Comparison of ENCODE assay signal across 8 cellular contexts in genomic region chr1:156704930-156705320, GRCh38. TPM values are rescaled to one million over a fixed set of nuclear protein-coding genes. Genes with fewer than 3 reads are reported as not detected.
A peak's percentile ranks its signal among the peaks of the same experiment; 100 is the strongest.
DNase-seq lines count a peak whose midpoint lies in the region; ATAC-seq and TF ChIP-seq lines count a peak whose summit lies in the region.

No MANE protein-coding gene starts in this region.

- no peaks in the 10 kb centered on the region for H3K9me3 ChIP-seq in HCT116 (ENCODE audit: control insufficient read depth in 1 of 2, insufficient read depth in 1 of 2, low read depth in 1 of 2, low read length in 2 of 2)

- no peak for TF ChIP-seq RAD21 in HCT116 (IDR thresholded peaks at IDR 0.05; ENCODE audit: low read depth)

- ATAC-seq in HCT116 (peak; percentile 19), GM18502 (IDR thresholded peaks at IDR 0.05; ENCODE audit: poor library complexity, unreplicated experiment) (no peak)

- H3K9me2 ChIP-seq in HCT116 (ENCODE audit: insufficient read depth), result no peaks in the 10 kb centered on the region

- H3K9ac ChIP-seq in HCT116 (ENCODE audit: low read length), result peak overlapping the region; percentile 80

- peaks cover 27% of the 10 kb centered on the region for H3K79me2 ChIP-seq in HCT116 (ENCODE audit: insufficient read depth, low read length)

- TSS peak; percentile 68 for BruUV-seq in HCT116 (replicated peaks; lab: Mats Ljungman, UMichigan)

- no peak overlapping the region for H2AFZ ChIP-seq in HCT116 (ENCODE audit: low read depth, low read length, poor library complexity, severe bottlenecking)

- no peak for TF ChIP-seq POLR2A in HCT116 (IDR thresholded peaks at IDR 0.05; ENCODE audit: borderline replicate concordance, extremely low read depth, insufficient read depth, insufficient read length)

- H3K4me1 ChIP-seq in HCT116 (ENCODE audit: control insufficient read depth in 1 of 2, insufficient read depth in 2 of 2, low read length in 2 of 2), result peaks cover 60 to 75% of the 10 kb centered on the region in 2 experiments

- POLR2A ChIA-PET in HCT116 (lab: Charles Lee), result interaction anchor here (1.0 to 6.4 kb wide), 9 partner anchors 10 to 372 kb away, joined by 4 to 87 read pairs (median 11); partner anchors contain the start of genes ISG20L2, MEF2D, METTL25B and MRPL24

- DNase-seq in 8988T (peak; percentile 54), HCT116 (ENCODE audit: low read depth, low spot score) (no peak), activated T-cell treated with anti-CD3 and anti-CD28 coated beads for 48 hours (ENCODE audit: low read depth) (peak; percentile 44), glomerular visceral epithelial cell (ENCODE audit: extremely low spot score) (peak; percentile 82), posterior vena cava (ENCODE audit: low spot score) (peak; percentile 90), AML-193 (lab: John Stamatoyannopoulos, UW) (no peak), GM10266 (ENCODE audit: extremely low spot score) (no peak)

- no peak for TF ChIP-seq CTCF in HCT116 (IDR thresholded peaks at IDR 0.05 in 2 of 3, conservative IDR thresholded peaks at IDR 0.05 in 1 of 3; ENCODE audit: borderline replicate concordance in 1 of 3, insufficient read depth in 1 of 3, low read depth in 2 of 3, low read length in 2 of 3)
- TF ChIP-seq CTCF in GM10266 (IDR thresholded peaks at IDR 0.05; ENCODE audit: control insufficient read depth, insufficient read depth, low read depth, missing control alignments), result no peak

- intact Hi-C loops in HCT116 (cut with micrococcal nuclease) (loop anchor here (1.0 kb wide), 1 partner anchor 45 kb away; no protein-coding TSS in a partner anchor), posterior vena cava (cut with DNase I) (no loop called here)

- H3K4me2 ChIP-seq in HCT116 (ENCODE audit: low read length), result peak overlapping the region; percentile 85

- no peaks in the 10 kb centered on the region for H4K20me1 ChIP-seq in HCT116 (ENCODE audit: insufficient read depth)

- peaks cover 11% of the 10 kb centered on the region in 2 experiments; a peak in 3 of 4 replicates for H3K36me3 ChIP-seq in HCT116 (ENCODE audit: control insufficient read depth in 1 of 2, insufficient read depth in 2 of 2, low read length in 2 of 2)

- CTCF ChIA-PET in HCT116 (lab: Charles Lee), result interaction anchor here (1.3 to 14.7 kb wide), 7 partner anchors 8 to 223 kb away, joined by 3 to 310 read pairs (median 7); partner anchors contain the start of gene NES

- peak overlapping the region; percentile 62 to 63 for H3K4me3 ChIP-seq in HCT116 (replicated peaks in 1 of 2; ENCODE audit: low read depth in 1 of 2, low read length in 2 of 2)

- H3K27me3 ChIP-seq in HCT116 (ENCODE audit: insufficient read depth, low read length), result no peaks in the 10 kb centered on the region

- RAD21 ChIA-PET in HCT116 (lab: Charles Lee; ENCODE audit: low non-redundant PET in 1 of 2, low total read pairs in 2 of 2, uncharacterized antibody in 2 of 2, unreplicated experiment in 2 of 2), result interaction anchor here (1.6 to 3.5 kb wide), 4 partner anchors 12 to 16 kb away, joined by 4 to 45 read pairs (median 16); no protein-coding TSS in a partner anchor

- peak overlapping the region; percentile 89 for H3K27ac ChIP-seq in HCT116 (ENCODE audit: low read depth, low read length)

TF ChIP-seq in HCT116, 20 proteins besides CTCF, POLR2A, EP300 and RAD21:
- TF ChIP-seq TCF7L2 (IDR thresholded peaks at IDR 0.05; ENCODE audit: borderline replicate concordance, extremely low read depth, insufficient read depth, insufficient read length) (no peak), ZNF274 (IDR thresholded peaks at IDR 0.05; ENCODE audit: low read depth, low read length) (no peak), ELF1 (IDR thresholded peaks at IDR 0.05; ENCODE audit: borderline replicate concordance, low read depth) (no peak), SIN3A (IDR thresholded peaks at IDR 0.05; ENCODE audit: low read depth) (no peak), CEBPB (IDR thresholded peaks at IDR 0.05; ENCODE audit: low read depth) (no peak), SRF (IDR thresholded peaks at IDR 0.05; ENCODE audit: low read depth) (no peak), SP1 (IDR thresholded peaks at IDR 0.05; ENCODE audit: low read depth) (no peak), EGR1 (IDR thresholded peaks at IDR 0.05; ENCODE audit: low read depth) (no peak), FOSL1 (IDR thresholded peaks at IDR 0.05; ENCODE audit: low read depth) (no peak), EZH2phosphoT487 (IDR thresholded peaks at IDR 0.05; ENCODE audit: borderline replicate concordance) (no peak), EZH2 (IDR thresholded peaks at IDR 0.05) (no peak), ZFX (IDR thresholded peaks at IDR 0.05) (peak; percentile 52; the same call in 1 of the 2 replicates), YY1 (IDR thresholded peaks at IDR 0.05; ENCODE audit: extremely low read depth, insufficient replicate concordance, low read depth, low read length) (peak; percentile 27), CBX3 (IDR thresholded peaks at IDR 0.05; ENCODE audit: low read depth) (no peak), JUND (IDR thresholded peaks at IDR 0.05) (no peak), POLR2AphosphoS5 (IDR thresholded peaks at IDR 0.05; ENCODE audit: low read depth, low read length) (peak; percentile 72)
- TF ChIP-seq, protein P1, sequence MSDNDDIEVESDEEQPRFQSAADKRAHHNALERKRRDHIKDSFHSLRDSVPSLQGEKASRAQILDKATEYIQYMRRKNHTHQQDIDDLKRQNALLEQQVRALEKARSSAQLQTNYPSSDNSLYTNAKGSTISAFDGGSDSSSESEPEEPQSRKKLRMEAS (IDR thresholded peaks at IDR 0.05), result no peak
- TF ChIP-seq, protein P2, sequence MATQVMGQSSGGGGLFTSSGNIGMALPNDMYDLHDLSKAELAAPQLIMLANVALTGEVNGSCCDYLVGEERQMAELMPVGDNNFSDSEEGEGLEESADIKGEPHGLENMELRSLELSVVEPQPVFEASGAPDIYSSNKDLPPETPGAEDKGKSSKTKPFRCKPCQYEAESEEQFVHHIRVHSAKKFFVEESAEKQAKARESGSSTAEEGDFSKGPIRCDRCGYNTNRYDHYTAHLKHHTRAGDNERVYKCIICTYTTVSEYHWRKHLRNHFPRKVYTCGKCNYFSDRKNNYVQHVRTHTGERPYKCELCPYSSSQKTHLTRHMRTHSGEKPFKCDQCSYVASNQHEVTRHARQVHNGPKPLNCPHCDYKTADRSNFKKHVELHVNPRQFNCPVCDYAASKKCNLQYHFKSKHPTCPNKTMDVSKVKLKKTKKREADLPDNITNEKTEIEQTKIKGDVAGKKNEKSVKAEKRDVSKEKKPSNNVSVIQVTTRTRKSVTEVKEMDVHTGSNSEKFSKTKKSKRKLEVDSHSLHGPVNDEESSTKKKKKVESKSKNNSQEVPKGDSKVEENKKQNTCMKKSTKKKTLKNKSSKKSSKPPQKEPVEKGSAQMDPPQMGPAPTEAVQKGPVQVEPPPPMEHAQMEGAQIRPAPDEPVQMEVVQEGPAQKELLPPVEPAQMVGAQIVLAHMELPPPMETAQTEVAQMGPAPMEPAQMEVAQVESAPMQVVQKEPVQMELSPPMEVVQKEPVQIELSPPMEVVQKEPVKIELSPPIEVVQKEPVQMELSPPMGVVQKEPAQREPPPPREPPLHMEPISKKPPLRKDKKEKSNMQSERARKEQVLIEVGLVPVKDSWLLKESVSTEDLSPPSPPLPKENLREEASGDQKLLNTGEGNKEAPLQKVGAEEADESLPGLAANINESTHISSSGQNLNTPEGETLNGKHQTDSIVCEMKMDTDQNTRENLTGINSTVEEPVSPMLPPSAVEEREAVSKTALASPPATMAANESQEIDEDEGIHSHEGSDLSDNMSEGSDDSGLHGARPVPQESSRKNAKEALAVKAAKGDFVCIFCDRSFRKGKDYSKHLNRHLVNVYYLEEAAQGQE (IDR thresholded peaks at IDR 0.05; ENCODE audit: low read depth), result no peak
- TF ChIP-seq, protein P3, sequence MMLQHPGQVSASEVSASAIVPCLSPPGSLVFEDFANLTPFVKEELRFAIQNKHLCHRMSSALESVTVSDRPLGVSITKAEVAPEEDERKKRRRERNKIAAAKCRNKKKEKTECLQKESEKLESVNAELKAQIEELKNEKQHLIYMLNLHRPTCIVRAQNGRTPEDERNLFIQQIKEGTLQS (IDR thresholded peaks at IDR 0.05), result no peak
- TF ChIP-seq, protein P4, sequence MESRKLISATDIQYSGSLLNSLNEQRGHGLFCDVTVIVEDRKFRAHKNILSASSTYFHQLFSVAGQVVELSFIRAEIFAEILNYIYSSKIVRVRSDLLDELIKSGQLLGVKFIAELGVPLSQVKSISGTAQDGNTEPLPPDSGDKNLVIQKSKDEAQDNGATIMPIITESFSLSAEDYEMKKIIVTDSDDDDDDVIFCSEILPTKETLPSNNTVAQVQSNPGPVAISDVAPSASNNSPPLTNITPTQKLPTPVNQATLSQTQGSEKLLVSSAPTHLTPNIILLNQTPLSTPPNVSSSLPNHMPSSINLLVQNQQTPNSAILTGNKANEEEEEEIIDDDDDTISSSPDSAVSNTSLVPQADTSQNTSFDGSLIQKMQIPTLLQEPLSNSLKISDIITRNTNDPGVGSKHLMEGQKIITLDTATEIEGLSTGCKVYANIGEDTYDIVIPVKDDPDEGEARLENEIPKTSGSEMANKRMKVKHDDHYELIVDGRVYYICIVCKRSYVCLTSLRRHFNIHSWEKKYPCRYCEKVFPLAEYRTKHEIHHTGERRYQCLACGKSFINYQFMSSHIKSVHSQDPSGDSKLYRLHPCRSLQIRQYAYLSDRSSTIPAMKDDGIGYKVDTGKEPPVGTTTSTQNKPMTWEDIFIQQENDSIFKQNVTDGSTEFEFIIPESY (IDR thresholded peaks at IDR 0.05; ENCODE audit: extremely low read depth, insufficient replicate concordance, low read length), result peak; percentile 76
TF ChIP-seq in HCT116: peak in this region for 4.

RNA-seq across cellular contexts. Expression of gene CRABP2, which starts 0.5 kb away (rescaled TPM):
- 209 TPM for total RNA-seq in HCT116 (2021; ENCODE audit: unreplicated experiment)
- 360 and 403 TPM in 2 replicates for polyA plus RNA-seq in HCT116 (2012)
- 10 to 100 TPM in 1 of 2 donors, 1 to 10 TPM in 1; 9.2 to 20.9 TPM for total RNA-seq in posterior vena cava

RNA-seq across cellular contexts. Expression of gene METTL25B, which starts 23.3 kb away (rescaled TPM):
- total RNA-seq in HCT116 (2021; ENCODE audit: unreplicated experiment), result 36.5 TPM
- polyA plus RNA-seq in HCT116 (2012), result 32.6 and 39.7 TPM in 2 replicates
- total RNA-seq in posterior vena cava, result 10 to 100 TPM; 19.6 to 21.6 TPM

RNA-seq across cellular contexts. Expression of gene ISG20L2, which starts 23.6 kb away (rescaled TPM):
- total RNA-seq in HCT116 (2021; ENCODE audit: unreplicated experiment) (41.7 TPM), posterior vena cava (10 to 100 TPM; 17.3 to 20.3 TPM)
- 19.9 and 23.3 TPM in 2 replicates for polyA plus RNA-seq in HCT116 (2012)

RNA-seq across cellular contexts. Expression of gene NES, which starts 27.7 kb away (rescaled TPM):
- 8.4 TPM for total RNA-seq in HCT116 (2021; ENCODE audit: unreplicated experiment)
- 3.6 and 5.2 TPM in 2 replicates for polyA plus RNA-seq in HCT116 (2012)
- total RNA-seq in posterior vena cava, result 100 to 1,000 TPM in 1 of 2 donors, 10 to 100 TPM in 1; 100.0 to 142 TPM

RNA-seq across cellular contexts. Expression of gene MRPL24, which starts 36.0 kb away (rescaled TPM):
- total RNA-seq in HCT116 (2021; ENCODE audit: unreplicated experiment), result 111 TPM
- polyA plus RNA-seq in HCT116 (2012), result 106 and 142 TPM in 2 replicates
- 10 to 100 TPM; 60.5 to 63.7 TPM for total RNA-seq in posterior vena cava

Comparison
In these comparisons a context has a peak if more than half of its experiments do, and no peak if none do; other contexts are left out.
1. DNase-seq: peak in 8988T (single experiment), activated T-cell treated with anti-CD3 and anti-CD28 coated beads for 48 hours (single experiment), glomerular visceral epithelial cell (single experiment) and posterior vena cava (single experiment); none in HCT116 (single experiment), AML-193 (0 of 2) and GM10266 (single experiment).